8 cellular contexts compared by ENCODE assay signal in the genomic region with DNA sequence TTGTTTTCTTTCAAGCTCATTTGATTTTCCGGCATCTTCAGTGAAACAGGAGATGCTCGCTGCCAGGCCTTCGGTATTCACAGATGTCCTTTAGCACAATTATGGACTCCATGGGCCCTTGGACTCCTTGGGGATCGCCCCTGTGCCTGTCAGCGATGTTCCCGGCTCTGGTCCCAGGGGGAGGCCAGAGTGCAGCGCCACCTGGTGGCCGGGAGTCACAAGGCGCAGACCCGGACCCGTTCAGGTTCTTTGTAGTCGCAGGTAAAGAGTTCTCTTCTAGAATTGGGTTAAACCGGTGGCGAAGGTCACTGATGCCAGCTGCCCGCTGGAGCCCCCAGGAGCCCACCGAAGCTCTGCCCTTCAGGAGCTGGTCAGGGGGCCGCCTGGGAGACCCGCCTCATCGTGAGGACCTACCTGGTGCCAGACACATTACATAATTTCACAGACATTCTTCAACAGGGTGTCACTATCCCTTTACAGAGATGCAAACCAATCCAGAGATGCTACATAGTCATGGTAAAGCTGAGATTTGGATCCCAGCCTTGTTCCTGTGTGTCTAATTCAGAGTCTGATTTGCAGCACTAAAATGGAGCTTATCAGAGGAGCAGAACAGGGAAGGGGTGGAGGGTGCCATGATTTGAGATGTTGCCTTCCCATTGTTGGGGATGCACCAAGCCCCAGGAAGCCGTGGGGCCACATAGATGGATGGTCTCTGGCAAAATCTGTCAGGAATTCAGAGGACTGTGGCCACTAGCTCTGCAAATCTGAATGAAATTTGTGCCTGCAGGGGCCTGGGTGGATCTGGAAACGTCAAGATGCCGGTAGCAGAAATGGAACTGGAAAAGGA. TPM values are rescaled to one million over a fixed set of nuclear protein-coding genes. Genes with fewer than 3 reads are reported as not detected.
A peak's percentile ranks its signal among the peaks of the same experiment; 100 is the strongest.
DNase-seq lines count a peak whose midpoint lies in the region; ATAC-seq and TF ChIP-seq lines count a peak whose summit lies in the region.

No MANE protein-coding gene starts in this region.

- no peak overlapping the region for H2AFZ ChIP-seq in SK-N-SH (ENCODE audit: low read depth)

- H3K27ac ChIP-seq in DOHH2 (ENCODE audit: low read depth, low read length) (no peak overlapping the region), SK-N-SH (ENCODE audit: low read depth in 2 of 2, low read length in 1 of 2) (no peak overlapping the region)

- POLR2A ChIA-PET in SK-N-SH (lab: Yijun Ruan, JAX), result no interaction called here

- intact Hi-C loops in left cardiac atrium (cut with DNase I), result loop anchor here (5.0 to 10.0 kb wide), 3 partner anchors 179 to 447 kb away; a partner anchor contains a TSS

- H3K27me3 Mint-ChIP-seq in activated naive CD4-positive, alpha-beta T cell treated with anti-CD3 and anti-CD28 coated beads, Interleukin-2, amount 10 ng/mL, durations not matched to agents 7 days and 5 days, result peaks cover 38% of the 10 kb centered on the region

- TF ChIP-seq CTCF in DOHH2 (IDR thresholded peaks at IDR 0.05; ENCODE audit: low read depth, low read length, poor library complexity, severe bottlenecking), result peak; percentile 99
- peak; percentile 96 for TF ChIP-seq CTCF in SK-N-SH (IDR thresholded peaks at IDR 0.05)

- H3K9me3 ChIP-seq in DOHH2 (ENCODE audit: control insufficient read depth, insufficient read depth, low read length) (no peaks in the 10 kb centered on the region), SK-N-SH (no peaks in the 10 kb centered on the region), skeletal muscle satellite cell (replicated peaks; ENCODE audit: low read length) (no peaks in the 10 kb centered on the region)

- H3K4me2 ChIP-seq in DOHH2 (ENCODE audit: low read length) (peak overlapping the region; percentile 43; the same call in 1 of the 2 replicates), SK-N-SH (0 out of 2 replicates have a peak overlapping the region, but pooled peaks have one; percentile 19), skeletal muscle satellite cell (ENCODE audit: low read length) (peak overlapping the region; percentile 28)

- no peaks in the 10 kb centered on the region for H3K36me3 Mint-ChIP-seq in activated naive CD4-positive, alpha-beta T cell treated with anti-CD3 and anti-CD28 coated beads, Interleukin-2, amount 10 ng/mL, durations not matched to agents 7 days and 5 days

- no peak for TF ChIP-seq EP300 in SK-N-SH (IDR thresholded peaks at IDR 0.05; ENCODE audit: borderline replicate concordance in 1 of 2, low read depth in 1 of 2, low read length in 1 of 2)

- TF ChIP-seq RAD21 in SK-N-SH (IDR thresholded peaks at IDR 0.05; ENCODE audit: low read length), result peak; percentile 61

- no peaks in the 10 kb centered on the region for H3K36me3 ChIP-seq in DOHH2 (ENCODE audit: control insufficient read depth, low read length)
- H3K36me3 ChIP-seq in SK-N-SH (replicated peaks in 1 of 2; ENCODE audit: control insufficient read depth in 1 of 2, insufficient read depth in 2 of 2, low read length in 1 of 2), result no peaks in the 10 kb centered on the region
- H3K36me3 ChIP-seq in skeletal muscle satellite cell (ENCODE audit: insufficient read depth, low read length), result no peaks in the 10 kb centered on the region

- H3K4me3 ChIP-seq in DOHH2 (ENCODE audit: low read length) (no peak overlapping the region), SK-N-SH (ENCODE audit: low read depth in 2 of 2, low read length in 1 of 2) (peak overlapping the region in 1 of 2 experiments; percentile 24; a peak in 1 of 4 replicates), skeletal muscle satellite cell (ENCODE audit: low read length) (no peak overlapping the region)

- H3K4me1 ChIP-seq in DOHH2 (ENCODE audit: control insufficient read depth, low read length), result peaks cover 6% of the 10 kb centered on the region; the same call in 1 of the 2 replicates
- H3K4me1 ChIP-seq in SK-N-SH (ENCODE audit: control insufficient read depth in 1 of 2, insufficient read depth in 2 of 2, low read depth in 1 of 2, low read length in 1 of 2), result peaks cover 0 to 19% of the 10 kb centered on the region in 2 experiments; a peak in 1 of 4 replicates
- peaks cover 14% of the 10 kb centered on the region for H3K4me1 ChIP-seq in skeletal muscle satellite cell (ENCODE audit: control insufficient read depth, insufficient read depth, low read length)

- H3K27me3 ChIP-seq in DOHH2 (ENCODE audit: control insufficient read depth, low read length) (peaks cover 6% of the 10 kb centered on the region), SK-N-SH (ENCODE audit: insufficient read depth) (no peaks in the 10 kb centered on the region), skeletal muscle satellite cell (ENCODE audit: control insufficient read depth, insufficient read depth, low read length) (peaks cover 8% of the 10 kb centered on the region)

- H3K79me2 ChIP-seq in DOHH2 (ENCODE audit: control insufficient read depth, low read length) (no peaks in the 10 kb centered on the region), SK-N-SH (ENCODE audit: insufficient read depth) (no peaks in the 10 kb centered on the region)

- WGBS in SK-N-SH (ENCODE audit: low lambda C conversion rate), result 28% methylated on average over 13 of the region's 22 CpGs

- no peaks in the 10 kb centered on the region for H3K9me3 Mint-ChIP-seq in activated naive CD4-positive, alpha-beta T cell treated with anti-CD3 and anti-CD28 coated beads, Interleukin-2, amount 10 ng/mL, durations not matched to agents 7 days and 5 days

- CTCF ChIA-PET in SK-N-SH (lab: Yijun Ruan, JAX), result interaction anchor here (0.6 to 2.9 kb wide), 57 partner anchors 8 to 459 kb away, joined by 3 to 32 read pairs (median 3); a partner anchor contains a TSS
- CTCF ChIA-PET in activated naive CD4-positive, alpha-beta T cell treated with anti-CD3 and anti-CD28 coated beads, Interleukin-2, amount 10 ng/mL, durations not matched to agents 7 days and 5 days (lab: Charles Lee), result interaction anchor here (0.6 to 2.9 kb wide), 30 partner anchors 9 to 460 kb away, joined by 3 to 19 read pairs (median 4); a partner anchor contains a TSS

- H3K27ac Mint-ChIP-seq in activated naive CD4-positive, alpha-beta T cell treated with anti-CD3 and anti-CD28 coated beads, Interleukin-2, amount 10 ng/mL, durations not matched to agents 7 days and 5 days, result no peak overlapping the region

- no peak overlapping the region for H3K4me3 Mint-ChIP-seq in activated naive CD4-positive, alpha-beta T cell treated with anti-CD3 and anti-CD28 coated beads, Interleukin-2, amount 10 ng/mL, durations not matched to agents 7 days and 5 days

- peak; percentile 92 for DNase-seq in SK-N-SH
- DNase-seq in activated naive CD4-positive, alpha-beta T cell treated with anti-CD3 and anti-CD28 coated beads, Interleukin-2, amount 10 ng/mL, durations not matched to agents 7 days and 5 days, result peak; percentile 77
- DNase-seq in left cardiac atrium, result peak; percentile 70

- no peak overlapping the region for H3K9ac ChIP-seq in SK-N-SH
- H3K9ac ChIP-seq in skeletal muscle satellite cell (ENCODE audit: low read depth, low read length), result no peak overlapping the region

- H3F3A ChIP-seq in DOHH2 (ENCODE audit: control insufficient read depth, insufficient read depth) (no peaks in the 10 kb centered on the region), SK-N-SH (replicated peaks; ENCODE audit: insufficient read depth) (no peaks in the 10 kb centered on the region)

- no peaks in the 10 kb centered on the region for H3K9me2 ChIP-seq in DOHH2 (replicated peaks; ENCODE audit: control insufficient read depth, low read length)
- no peaks in the 10 kb centered on the region for H3K9me2 ChIP-seq in SK-N-SH

- H4K20me1 ChIP-seq in DOHH2 (ENCODE audit: control insufficient read depth, insufficient read depth, low read depth, low read length) (no peaks in the 10 kb centered on the region), SK-N-SH (ENCODE audit: insufficient read depth) (no peaks in the 10 kb centered on the region)

- ATAC-seq in HG02798 (IDR thresholded peaks at IDR 0.05; ENCODE audit: poor library complexity, unreplicated experiment) (peak; percentile 59), left cardiac atrium (peak; percentile 50 to 55), HG03378 (IDR thresholded peaks at IDR 0.05; ENCODE audit: unreplicated experiment) (no peak), GM21528 (IDR thresholded peaks at IDR 0.05; ENCODE audit: low FRiP score, unreplicated experiment) (no peak)

- peaks cover 14% of the 10 kb centered on the region for H3K4me1 Mint-ChIP-seq in activated naive CD4-positive, alpha-beta T cell treated with anti-CD3 and anti-CD28 coated beads, Interleukin-2, amount 10 ng/mL, durations not matched to agents 7 days and 5 days

TF ChIP-seq in SK-N-SH, 30 proteins besides CTCF, POLR2A, EP300 and RAD21:
- peak; percentile 76 for TF ChIP-seq SMC3 (IDR thresholded peaks at IDR 0.05; ENCODE audit: low read depth, low read length)
- no peak for TF ChIP-seq FOXJ3 (CRISPR knock-in tag; IDR thresholded peaks at IDR 0.05)

RNA-seq across cellular contexts. Expression of a gene that starts 6.0 kb away (rescaled TPM):
- 0.99 and 1.3 TPM in 2 replicates for polyA plus RNA-seq in SK-N-SH (2012; rRNA removed)
- 0.79 and 1.0 TPM in 2 replicates for polyA plus RNA-seq in SK-N-SH (2012; cell fraction: cytosol; rRNA removed)
- polyA plus RNA-seq in SK-N-SH (2012; cell fraction: nucleus; rRNA removed), result 4.6 and 5.4 TPM in 2 replicates
- 1 to 10 TPM; 7.2 to 9.3 TPM for total RNA-seq in left cardiac atrium
- total RNA-seq in skeletal muscle satellite cell (2012; rRNA removed), result 0.22 and 1.5 TPM in 2 replicates

RNA-seq across cellular contexts. Expression of a gene that starts 21.7 kb away (rescaled TPM):
- polyA plus RNA-seq in SK-N-SH (2012; rRNA removed), result not detected in 2 replicates
- polyA plus RNA-seq in SK-N-SH (2012; cell fraction: cytosol; rRNA removed), result not detected in 2 replicates
- polyA plus RNA-seq in SK-N-SH (2012; cell fraction: nucleus; rRNA removed), result not detected in 2 replicates
- not detected for total RNA-seq in left cardiac atrium
- total RNA-seq in skeletal muscle satellite cell (2012; rRNA removed), result not detected in 2 replicates

RNA-seq across cellular contexts. Expression of a gene that starts 41.1 kb away (rescaled TPM):
- 1.2 and 1.4 TPM in 2 replicates for polyA plus RNA-seq in SK-N-SH (2012; rRNA removed)
- 0.22 and 0.79 TPM in 2 replicates for polyA plus RNA-seq in SK-N-SH (2012; cell fraction: cytosol; rRNA removed)
- polyA plus RNA-seq in SK-N-SH (2012; cell fraction: nucleus; rRNA removed), result 1.4 and 1.5 TPM in 2 replicates
- total RNA-seq in left cardiac atrium, result 1 to 10 TPM; 1.6 TPM
- total RNA-seq in skeletal muscle satellite cell (2012; rRNA removed), result 3.5 and 5.9 TPM in 2 replicates

Comparison
In these comparisons a context has a peak if more than half of its experiments do, and no peak if none do; other contexts are left out.
1. ATAC-seq: peak in HG02798 (single experiment) and left cardiac atrium (2 of 2); none in HG03378 (single experiment) and GM21528 (single experiment).
2. Peak in every context shown above with its lines, with median percentiles within 50 percentile points of each other: H3K4me2 ChIP-seq and DNase-seq.